Comparison of ENCODE assay signal across 35 cellular contexts in the genomic region with DNA sequence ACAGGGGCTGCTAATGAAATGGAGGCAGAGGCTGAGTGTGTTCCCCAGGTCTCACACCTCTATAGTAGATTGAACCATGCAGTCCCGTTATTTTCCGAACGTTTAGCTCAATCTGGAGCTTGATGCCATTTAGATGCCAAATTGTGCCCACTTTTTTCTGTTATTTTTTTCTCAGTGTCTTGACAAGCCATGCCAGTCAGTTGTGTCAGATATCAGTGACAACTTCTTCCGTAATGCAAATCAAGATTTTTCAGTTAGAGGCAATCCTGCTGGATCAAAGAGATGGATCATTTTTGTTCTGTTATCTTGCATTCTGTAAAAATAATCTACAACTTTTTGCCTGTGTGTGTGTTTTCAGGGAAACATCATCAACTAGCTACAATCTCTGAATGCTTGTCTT. TPM values are rescaled to one million over a fixed set of nuclear protein-coding genes. Genes with fewer than 3 reads are reported as not detected.
"Had no signal": no experiment of that assay in that cellular context is flagged by ENCODE, and none has a peak within 500 bp of the region (broad histone marks: within the 10 kb centered on the region; RNA-seq: fewer than 3 reads in every experiment).

No MANE protein-coding gene starts in this region.

- H3K4me3 ChIP-seq: MG63 had no signal

- DNase-seq: Karpas-422, Kasumi-1, MG63, MM.1S, MV-4-11, NCI-H1048, NCI-H1092, NCI-H1092 treated with DMSO at 0.1 percent for 48 hours, NCI-H1105, NCI-H1105 treated with DMSO at 0.1 percent for 48 hours, NCI-H1417 treated with DMSO at 0.1 percent for 48 hours, NCI-H1436, NCI-H1436 treated with DMSO at 0.1 percent for 48 hours, NCI-H146, NCI-H1694, NCI-H1694 treated with DMSO at 0.1 percent for 48 hours, NCI-H187, NCI-H187 treated with DMSO at 0.1 percent for 48 hours, NCI-H1930, NCI-H2081, NCI-H2081 treated with DMSO at 0.1 percent for 48 hours, NCI-H2107, NCI-H2171, NCI-H2171 treated with DMSO at 0.1 percent for 48 hours, NCI-H2227 treated with DMSO at 0.1 percent for 48 hours, NCI-H226, NCI-H345, NCI-H446, NCI-H446 treated with DMSO at 0.1 percent for 48 hours, NCI-H510A had no signal

- H3K4me2 ChIP-seq: KMS-11 had no signal

- H3K27ac ChIP-seq: KMS-11 had no signal

- H3K9ac ChIP-seq: KMS-11 had no signal

- H3K36me3 ChIP-seq: MG63 had no signal

- H3K9me3 ChIP-seq: MG63 had no signal

RNA-seq across cellular contexts. Expression of gene GLP1R, which starts 31.1 kb away (rescaled TPM):
- total RNA-seq: LHCN-M2, M059J, MCF 10A, NCI-H460 had no signal
